In the genomic region with DNA sequence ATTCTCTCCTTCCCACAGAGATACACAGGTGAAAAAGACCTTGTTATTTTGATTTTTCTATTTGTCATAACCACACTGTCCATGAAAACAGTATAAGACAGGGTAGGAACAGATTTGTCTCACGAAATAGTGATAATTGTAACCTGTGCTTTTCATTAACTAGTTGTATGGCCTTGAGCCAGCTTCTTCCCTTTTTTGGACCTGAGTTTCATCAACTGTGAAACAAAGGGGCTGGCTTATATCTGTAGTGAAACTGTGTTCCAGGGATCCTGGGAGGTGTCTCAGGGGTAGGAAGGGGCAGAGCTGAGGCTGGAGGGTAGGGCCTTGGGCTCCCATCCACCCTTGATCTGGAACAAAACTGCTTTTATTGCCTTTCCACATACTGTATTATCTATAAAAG, we compare ENCODE assay signal across 17 cellular contexts. TPM values are rescaled to one million over a fixed set of nuclear protein-coding genes. Genes with fewer than 3 reads are reported as not detected.
DNase-seq lines count a peak whose midpoint lies in the region; ATAC-seq and TF ChIP-seq lines count a peak whose summit lies in the region.
"Had no signal": no experiment of that assay in that cellular context is flagged by ENCODE, and none has a peak within 500 bp of the region (broad histone marks: within the 10 kb centered on the region; RNA-seq: fewer than 3 reads in every experiment).

No MANE protein-coding gene starts in this region.

- ATAC-seq in GM18505 (IDR thresholded peaks at IDR 0.05; ENCODE audit: unreplicated experiment) (peak; percentile 32), GM21367 (IDR thresholded peaks at IDR 0.05; ENCODE audit: unreplicated experiment) (peak; percentile 21), HG03175 (IDR thresholded peaks at IDR 0.05; ENCODE audit: unreplicated experiment) (peak; percentile 34), GM21390 (IDR thresholded peaks at IDR 0.05; ENCODE audit: unreplicated experiment) (no peak)

- no peak for TF ChIP-seq CTCF in dorsolateral prefrontal cortex (IDR thresholded peaks at IDR 0.05 in 54 of 56, conservative IDR thresholded peaks at IDR 0.05 in 2 of 56; ENCODE audit: low read depth in 1 of 56, partially characterized antibody in 56 of 56)

- intact Hi-C loops in dorsolateral prefrontal cortex (cut with DNase I): no loop called here

- no peaks in the 10 kb centered on the region for H3K27me3 ChIP-seq in dorsolateral prefrontal cortex
- H3K27me3 ChIP-seq: breast epithelium, SJSA1 had no signal

- H3K27ac ChIP-seq in dorsolateral prefrontal cortex: no peak overlapping the region
- H3K27ac ChIP-seq: breast epithelium, left ventricle myocardium inferior, SJSA1 had no signal

- H3K4me3 ChIP-seq in dorsolateral prefrontal cortex: no peak overlapping the region
- H3K4me3 ChIP-seq: breast epithelium, left ventricle myocardium inferior, SJSA1 had no signal

- no peak for TF ChIP-seq POLR2A in GM18505 (IDR thresholded peaks at IDR 0.05; ENCODE audit: borderline replicate concordance, extremely low read depth, insufficient read depth, insufficient read length)

- DNase-seq in OCI-M1 (lab: John Stamatoyannopoulos, UW) (peak; percentile 32), GM19240 (ENCODE audit: insufficient read length, low spot score) (no peak), GF-D8 (lab: John Stamatoyannopoulos, UW) (no peak), dorsolateral prefrontal cortex (no peak)
- DNase-seq: activated CD4-positive, alpha-beta T cell treated with anti-CD3 and anti-CD28 coated beads, Interleukin-2, amount 50 U/mL, for 1 hour; activated T-cell treated with anti-CD3 and anti-CD28 coated beads, Interleukin-2, amount 50 U/mL, for 24 hours; effector CD8-positive, alpha-beta T cell; left ventricle myocardium inferior; NCI-H2081 treated with DMSO at 0.1 percent for 48 hours; NCI-H774; posterior cingulate gyrus had no signal

RNA-seq across cellular contexts. Expression of gene MED28, which starts 50.9 kb away (rescaled TPM):
- total RNA-seq in dorsolateral prefrontal cortex: 10 to 100 TPM; 42.6 to 89.2 (median 58.0) TPM
